33 cellular contexts compared by ENCODE assay signal in the genomic region with DNA sequence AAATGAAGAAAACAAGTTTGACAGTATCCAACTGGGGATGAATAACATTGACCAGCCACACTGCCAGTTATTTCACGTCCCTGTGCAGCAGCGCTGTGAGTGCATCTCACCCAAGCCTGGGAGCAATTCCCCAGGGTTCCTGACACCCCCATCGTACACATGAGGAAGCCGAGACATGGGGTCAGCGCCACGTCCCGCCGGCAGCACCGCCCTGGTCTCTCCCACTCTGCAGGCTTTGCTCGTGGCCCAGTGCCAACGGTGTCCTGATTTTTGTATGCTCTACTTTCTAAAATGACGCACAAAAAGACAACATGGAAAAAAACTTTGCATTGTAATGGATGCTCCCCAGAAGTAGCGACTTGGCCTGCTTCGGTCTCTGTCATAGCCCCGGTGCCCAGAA. TPM values are rescaled to one million over a fixed set of nuclear protein-coding genes. Genes with fewer than 3 reads are reported as not detected.
"Had no signal": no experiment of that assay in that cellular context is flagged by ENCODE, and none has a peak within 500 bp of the region (broad histone marks: within the 10 kb centered on the region; RNA-seq: fewer than 3 reads in every experiment).

No MANE protein-coding gene starts in this region.

- H3K4me3 ChIP-seq: ascending aorta, body of pancreas, breast epithelium had no signal

- H3K36me3 ChIP-seq: breast epithelium had no signal

- H3K27me3 Mint-ChIP-seq: activated B cell treated with CpG ODN at 0.5 μM for 24 hours; activated CD4-positive, alpha-beta memory T cell treated with anti-CD3 and anti-CD28 coated beads for 36 hours; activated CD4-positive, alpha-beta T cell treated with anti-CD3 and anti-CD28 coated beads, Interleukin-2, amount 10 ng/mL, durations not matched to agents 24 days and 14 days; activated CD8-positive, alpha-beta memory T cell treated with anti-CD3 and anti-CD28 coated beads, Interleukin-2, amount 10 ng/mL, durations not matched to agents 7 days and 5 days; activated naive CD4-positive, alpha-beta T cell treated with anti-CD3 and anti-CD28 coated beads, Interleukin-2, amount 10 ng/mL, durations not matched to agents 7 days and 5 days; activated naive CD4-positive, alpha-beta T cell treated with anti-CD3 and anti-CD28 coated beads, Interleukin-2, amount 50 U/mL, for 24 hours; activated naive CD8-positive, alpha-beta T cell; activated naive CD8-positive, alpha-beta T cell treated with anti-CD3 and anti-CD28 coated beads, Interleukin-2, amount 10 ng/mL, durations not matched to agents 7 days and 5 days; activated naive CD8-positive, alpha-beta T cell treated with anti-CD3 and anti-CD28 coated beads, Interleukin-2, amount 50 U/mL, for 24 hours; activated T-cell treated with anti-CD3 and anti-CD28 coated beads, Interleukin-2, amount 50 U/mL, for 24 hours; central memory CD8-positive, alpha-beta T cell had no signal

- H3K4me1 ChIP-seq: ascending aorta, breast epithelium had no signal

- FAIRE-seq: TTC549 had no signal

- H3K4me1 Mint-ChIP-seq: activated B cell treated with CpG ODN at 0.5 μM for 24 hours had no signal

- H3K9me3 Mint-ChIP-seq: activated B cell treated with CpG ODN at 0.5 μM for 24 hours; activated CD4-positive, alpha-beta memory T cell treated with anti-CD3 and anti-CD28 coated beads for 36 hours; activated CD4-positive, alpha-beta T cell treated with anti-CD3 and anti-CD28 coated beads, Interleukin-2, amount 10 ng/mL, durations not matched to agents 24 days and 14 days; activated naive CD4-positive, alpha-beta T cell treated with anti-CD3 and anti-CD28 coated beads, Interleukin-2, amount 10 ng/mL, durations not matched to agents 7 days and 5 days; activated naive CD4-positive, alpha-beta T cell treated with anti-CD3 and anti-CD28 coated beads, Interleukin-2, amount 50 U/mL, for 24 hours; activated naive CD8-positive, alpha-beta T cell treated with anti-CD3 and anti-CD28 coated beads, Interleukin-2, amount 10 ng/mL, durations not matched to agents 7 days and 5 days; activated naive CD8-positive, alpha-beta T cell treated with anti-CD3 and anti-CD28 coated beads, Interleukin-2, amount 50 U/mL, for 24 hours; activated T-cell treated with anti-CD3 and anti-CD28 coated beads, Interleukin-2, amount 50 U/mL, for 24 hours; activated T-helper 2 cell treated with anti-CD3 and anti-CD28 coated beads, Interferon-gamma antibody, Interleukin-2, Interleukin-4, amounts not matched to agents 10 μg/mL and 5 μg/mL and 100 μg/mL, durations not matched to agents 14 hours and 24 hours and 36 hours; central memory CD8-positive, alpha-beta T cell; T-helper 1 cell treated with Interleukin-12 subunit alpha and Interleukin-12 subunit beta and Interleukin-4 antibody, amounts not matched to agents 30 μg/mL and 1 μg/mL, for 36 hours; T-helper 2 cell treated with Interferon-gamma antibody and Interleukin-4, amounts not matched to agents 5 μg/mL and 100 μg/mL, for 36 hours had no signal

- H3K27me3 ChIP-seq: ascending aorta, body of pancreas, brain microvascular endothelial cell, breast epithelium had no signal

- DNase-seq: activated B cell treated with CpG ODN at 0.5 μM for 24 hours; activated CD4-positive, alpha-beta memory T cell treated with anti-CD3 and anti-CD28 coated beads for 36 hours; activated CD4-positive, alpha-beta T cell treated with anti-CD3 and anti-CD28 coated beads, Interleukin-2, amount 10 ng/mL, durations not matched to agents 24 days and 14 days; activated CD4-positive, alpha-beta T cell treated with anti-CD3 and anti-CD28 coated beads, Interleukin-2, amount 50 U/mL, for 1 hour; activated CD4-positive, CD25-positive, alpha-beta regulatory T cell treated with anti-CD3 and anti-CD28 coated beads, Interleukin-2, amount 50 U/mL, for 72 hours; activated CD8-positive, alpha-beta memory T cell treated with anti-CD3 and anti-CD28 coated beads for 24 hours; activated CD8-positive, alpha-beta memory T cell treated with anti-CD3 and anti-CD28 coated beads, Interleukin-2, amount 10 ng/mL, durations not matched to agents 7 days and 5 days; activated CD8-positive, alpha-beta memory T cell treated with anti-CD3 and anti-CD28 coated beads, Interleukin-2, amount 50 U/mL, for 48 hours; activated CD8-positive, alpha-beta T cell treated with anti-CD3 and anti-CD28 coated beads, Interleukin-2, amount 10 ng/mL, durations not matched to agents 7 days and 5 days; activated effector memory CD4-positive, alpha-beta T cell treated with Interleukin-2 at 50 U/mL for 16 hours; activated gamma-delta T cell; activated naive CD4-positive, alpha-beta T cell treated with anti-CD3 and anti-CD28 coated beads, Interleukin-2, amount 10 ng/mL, durations not matched to agents 7 days and 5 days; activated naive CD4-positive, alpha-beta T cell treated with Interleukin-2 at 50 U/mL for 16 hours; activated naive CD8-positive, alpha-beta T cell treated with anti-CD3 and anti-CD28 coated beads, Interleukin-2, amount 10 ng/mL, durations not matched to agents 7 days and 5 days; activated naive CD8-positive, alpha-beta T cell treated with anti-CD3 and anti-CD28 coated beads, Interleukin-2, amount 50 U/mL, for 24 hours; activated T-cell treated with anti-CD3 and anti-CD28 coated beads, Interleukin-2, amount 50 U/mL, for 24 hours; activated T-cell treated with anti-CD3 and anti-CD28 coated beads, Interleukin-2, amount 50 U/mL, for 48 hours; amygdala; brain microvascular endothelial cell; cerebellar nuclear complex; T-helper 1 cell; T-helper 9 cell had no signal

- H3K9me3 ChIP-seq: ascending aorta, body of pancreas, breast epithelium had no signal

- H3K4me3 Mint-ChIP-seq: activated B cell treated with CpG ODN at 0.5 μM for 24 hours; activated CD4-positive, alpha-beta memory T cell treated with anti-CD3 and anti-CD28 coated beads for 36 hours; activated CD4-positive, alpha-beta T cell treated with anti-CD3 and anti-CD28 coated beads, Interleukin-2, amount 10 ng/mL, durations not matched to agents 24 days and 14 days; activated CD8-positive, alpha-beta memory T cell treated with anti-CD3 and anti-CD28 coated beads, Interleukin-2, amount 10 ng/mL, durations not matched to agents 7 days and 5 days; activated CD8-positive, alpha-beta T cell treated with anti-CD3 and anti-CD28 coated beads, Interleukin-2, amount 10 ng/mL, durations not matched to agents 7 days and 5 days; activated naive CD4-positive, alpha-beta T cell treated with anti-CD3 and anti-CD28 coated beads, Interleukin-2, amount 10 ng/mL, durations not matched to agents 7 days and 5 days; activated naive CD4-positive, alpha-beta T cell treated with anti-CD3 and anti-CD28 coated beads, Interleukin-2, amount 50 U/mL, for 24 hours; activated naive CD8-positive, alpha-beta T cell; activated naive CD8-positive, alpha-beta T cell treated with anti-CD3 and anti-CD28 coated beads, Interleukin-2, amount 10 ng/mL, durations not matched to agents 7 days and 5 days; activated naive CD8-positive, alpha-beta T cell treated with anti-CD3 and anti-CD28 coated beads, Interleukin-2, amount 50 U/mL, for 24 hours; activated T-cell treated with anti-CD3 and anti-CD28 coated beads, Interleukin-2, amount 50 U/mL, for 24 hours; central memory CD8-positive, alpha-beta T cell; T-helper 1 cell treated with Interleukin-12 subunit alpha and Interleukin-12 subunit beta and Interleukin-4 antibody, amounts not matched to agents 30 μg/mL and 1 μg/mL, for 36 hours; T-helper 2 cell treated with Interferon-gamma antibody and Interleukin-4, amounts not matched to agents 5 μg/mL and 100 μg/mL, for 36 hours had no signal

- ATAC-seq: activated CD8-positive, alpha-beta memory T cell treated with anti-CD3 and anti-CD28 coated beads, Interleukin-2, amount 10 ng/mL, durations not matched to agents 7 days and 5 days; activated CD8-positive, alpha-beta T cell treated with anti-CD3 and anti-CD28 coated beads, Interleukin-2, amount 10 ng/mL, durations not matched to agents 7 days and 5 days; activated naive CD8-positive, alpha-beta T cell treated with anti-CD3 and anti-CD28 coated beads, Interleukin-2, amount 50 U/mL, for 24 hours; body of pancreas had no signal

- H3K27ac Mint-ChIP-seq: activated B cell treated with CpG ODN at 0.5 μM for 24 hours; activated CD4-positive, alpha-beta memory T cell treated with anti-CD3 and anti-CD28 coated beads for 36 hours; activated CD8-positive, alpha-beta T cell treated with anti-CD3 and anti-CD28 coated beads, Interleukin-2, amount 10 ng/mL, durations not matched to agents 7 days and 5 days; activated naive CD4-positive, alpha-beta T cell treated with anti-CD3 and anti-CD28 coated beads, Interleukin-2, amount 50 U/mL, for 24 hours; activated naive CD8-positive, alpha-beta T cell; activated naive CD8-positive, alpha-beta T cell treated with anti-CD3 and anti-CD28 coated beads, Interleukin-2, amount 10 ng/mL, durations not matched to agents 7 days and 5 days; activated naive CD8-positive, alpha-beta T cell treated with anti-CD3 and anti-CD28 coated beads, Interleukin-2, amount 50 U/mL, for 24 hours; activated T-cell treated with anti-CD3 and anti-CD28 coated beads, Interleukin-2, amount 50 U/mL, for 24 hours; activated T-helper 2 cell treated with anti-CD3 and anti-CD28 coated beads, Interferon-gamma antibody, Interleukin-2, Interleukin-4, amounts not matched to agents 10 μg/mL and 5 μg/mL and 100 μg/mL, durations not matched to agents 14 hours and 24 hours and 36 hours; T-helper 1 cell treated with Interleukin-12 subunit alpha and Interleukin-12 subunit beta and Interleukin-4 antibody, amounts not matched to agents 30 μg/mL and 1 μg/mL, for 36 hours; T-helper 2 cell treated with Interferon-gamma antibody and Interleukin-4, amounts not matched to agents 5 μg/mL and 100 μg/mL, for 36 hours had no signal

- H3K27ac ChIP-seq: ascending aorta, brain microvascular endothelial cell, breast epithelium, VCaP had no signal

RNA-seq across cellular contexts. Expression of gene CEL, which starts 16.6 kb away (rescaled TPM):
- total RNA-seq: ascending aorta had no signal
